1 cellular context compared by ENCODE assay signal in genomic region chr10:44908071-44908709, GRCh38.
TF ChIP-seq lines count a peak whose summit lies in the region.

No MANE protein-coding gene starts in this region.

TF ChIP-seq in HEK293, 187 proteins besides CTCF, POLR2A, EP300 and RAD21 (continued from another document and continues in another):
- TF ChIP-seq ZNF692 (tag by site-specific recombination; IDR thresholded peaks at IDR 0.05) (peak; percentile 43; the same call in 1 of the 2 replicates), ZNF341 (tag by site-specific recombination; IDR thresholded peaks at IDR 0.05; ENCODE audit: low read depth) (peak; percentile 56), ZNF423 (tag by site-specific recombination; IDR thresholded peaks at IDR 0.05) (no peak), ZNF561 (tag by site-specific recombination; IDR thresholded peaks at IDR 0.05; ENCODE audit: borderline replicate concordance) (no peak), ZNF747 (tag by site-specific recombination; IDR thresholded peaks at IDR 0.05) (no peak), ZNF223 (tag by site-specific recombination; IDR thresholded peaks at IDR 0.05) (no peak), GFI1B (tag by site-specific recombination; IDR thresholded peaks at IDR 0.05) (no peak), KLF16 (tag by site-specific recombination; IDR thresholded peaks at IDR 0.05) (no peak), ZNF830 (tag by site-specific recombination; IDR thresholded peaks at IDR 0.05; ENCODE audit: low read depth) (no peak), GLIS1 (tag by site-specific recombination; IDR thresholded peaks at IDR 0.05) (peak; percentile 41), ZNF529 (tag by site-specific recombination; IDR thresholded peaks at IDR 0.05; ENCODE audit: insufficient replicate concordance) (no peak), ZNF48 (tag by site-specific recombination; IDR thresholded peaks at IDR 0.05) (no peak), ZNF394 (tag by site-specific recombination; IDR thresholded peaks at IDR 0.05; ENCODE audit: borderline replicate concordance) (no peak), ZNF23 (tag by site-specific recombination; IDR thresholded peaks at IDR 0.05; ENCODE audit: borderline replicate concordance) (no peak), KLF7 (tag by site-specific recombination; IDR thresholded peaks at IDR 0.05; ENCODE audit: borderline replicate concordance) (no peak), PATZ1 (tag by site-specific recombination; IDR thresholded peaks at IDR 0.05) (0 out of 2 replicates have a peak, but pooled peaks have one; percentile 37), ZNF202 (tag by site-specific recombination; IDR thresholded peaks at IDR 0.05; ENCODE audit: borderline replicate concordance) (no peak), ZNF366 (tag by site-specific recombination; conservative IDR thresholded peaks at IDR 0.05) (no peak), FEZF1 (tag by site-specific recombination; IDR thresholded peaks at IDR 0.05) (no peak), ZNF548 (tag by site-specific recombination; IDR thresholded peaks at IDR 0.05) (no peak), ZSCAN30 (tag by site-specific recombination; IDR thresholded peaks at IDR 0.05) (peak; percentile 54; the same call in 1 of the 2 replicates), YY1 (tag by site-specific recombination; IDR thresholded peaks at IDR 0.05) (no peak; the same call in 1 of the 2 replicates), REST (tag by site-specific recombination; IDR thresholded peaks at IDR 0.05) (no peak), ZNF280D (tag by site-specific recombination; IDR thresholded peaks at IDR 0.05) (no peak), PRDM2 (tag by site-specific recombination; IDR thresholded peaks at IDR 0.05; ENCODE audit: borderline replicate concordance) (no peak), ZNF501 (tag by site-specific recombination; IDR thresholded peaks at IDR 0.05) (no peak), ZFP69B (tag by site-specific recombination; IDR thresholded peaks at IDR 0.05) (peak; percentile 52; the same call in 1 of the 2 replicates), ZBTB7A (tag by site-specific recombination; IDR thresholded peaks at IDR 0.05; ENCODE audit: low read depth) (no peak), ZNF654 (tag by site-specific recombination; IDR thresholded peaks at IDR 0.05; ENCODE audit: low read depth) (no peak), HOXD13 (CRISPR knock-in tag; IDR thresholded peaks at IDR 0.05; ENCODE audit: borderline replicate concordance) (no peak), ZSCAN5A (tag by site-specific recombination; IDR thresholded peaks at IDR 0.05) (no peak), ZBTB26 (tag by site-specific recombination; optimal IDR thresholded peaks at IDR 0.05) (no peak)
- TF ChIP-seq, protein P1, sequence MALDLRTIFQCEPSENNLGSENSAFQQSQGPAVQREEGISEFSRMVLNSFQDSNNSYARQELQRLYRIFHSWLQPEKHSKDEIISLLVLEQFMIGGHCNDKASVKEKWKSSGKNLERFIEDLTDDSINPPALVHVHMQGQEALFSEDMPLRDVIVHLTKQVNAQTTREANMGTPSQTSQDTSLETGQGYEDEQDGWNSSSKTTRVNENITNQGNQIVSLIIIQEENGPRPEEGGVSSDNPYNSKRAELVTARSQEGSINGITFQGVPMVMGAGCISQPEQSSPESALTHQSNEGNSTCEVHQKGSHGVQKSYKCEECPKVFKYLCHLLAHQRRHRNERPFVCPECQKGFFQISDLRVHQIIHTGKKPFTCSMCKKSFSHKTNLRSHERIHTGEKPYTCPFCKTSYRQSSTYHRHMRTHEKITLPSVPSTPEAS (tag by site-specific recombination; IDR thresholded peaks at IDR 0.05): no peak
- TF ChIP-seq, protein P2, sequence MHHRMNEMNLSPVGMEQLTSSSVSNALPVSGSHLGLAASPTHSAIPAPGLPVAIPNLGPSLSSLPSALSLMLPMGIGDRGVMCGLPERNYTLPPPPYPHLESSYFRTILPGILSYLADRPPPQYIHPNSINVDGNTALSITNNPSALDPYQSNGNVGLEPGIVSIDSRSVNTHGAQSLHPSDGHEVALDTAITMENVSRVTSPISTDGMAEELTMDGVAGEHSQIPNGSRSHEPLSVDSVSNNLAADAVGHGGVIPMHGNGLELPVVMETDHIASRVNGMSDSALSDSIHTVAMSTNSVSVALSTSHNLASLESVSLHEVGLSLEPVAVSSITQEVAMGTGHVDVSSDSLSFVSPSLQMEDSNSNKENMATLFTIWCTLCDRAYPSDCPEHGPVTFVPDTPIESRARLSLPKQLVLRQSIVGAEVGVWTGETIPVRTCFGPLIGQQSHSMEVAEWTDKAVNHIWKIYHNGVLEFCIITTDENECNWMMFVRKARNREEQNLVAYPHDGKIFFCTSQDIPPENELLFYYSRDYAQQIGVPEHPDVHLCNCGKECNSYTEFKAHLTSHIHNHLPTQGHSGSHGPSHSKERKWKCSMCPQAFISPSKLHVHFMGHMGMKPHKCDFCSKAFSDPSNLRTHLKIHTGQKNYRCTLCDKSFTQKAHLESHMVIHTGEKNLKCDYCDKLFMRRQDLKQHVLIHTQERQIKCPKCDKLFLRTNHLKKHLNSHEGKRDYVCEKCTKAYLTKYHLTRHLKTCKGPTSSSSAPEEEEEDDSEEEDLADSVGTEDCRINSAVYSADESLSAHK (tag by site-specific recombination; IDR thresholded peaks at IDR 0.05): 0 out of 2 replicates have a peak, but pooled peaks have one; percentile 27
